Comparison of ENCODE assay signal across 18 cellular contexts in genomic region chr15:61613729-61614128, GRCh38.
DNase-seq lines count a peak whose midpoint lies in the region; TF ChIP-seq lines count a peak whose summit lies in the region.
"Had no signal": no experiment of that assay in that cellular context is flagged by ENCODE, and none has a peak within 500 bp of the region (broad histone marks: within the 10 kb centered on the region; RNA-seq: fewer than 3 reads in every experiment).

No MANE protein-coding gene starts in this region.

- intact Hi-C loops in mammary epithelial cell (cut with micrococcal nuclease) = no loop called here
- intact Hi-C loops in activated naive CD4-positive, alpha-beta T cell treated with anti-CD3 and anti-CD28 coated beads for 36 hours (cut with micrococcal nuclease) = no loop called here

- no peak overlapping the region for H3K27ac ChIP-seq in mammary epithelial cell (ENCODE audit: insufficient read depth, low read depth, low read length)

- H3K4me3 Mint-ChIP-seq in activated naive CD4-positive, alpha-beta T cell treated with anti-CD3 and anti-CD28 coated beads for 36 hours = no peak overlapping the region
- H3K4me3 Mint-ChIP-seq: CD14-positive monocyte had no signal

- H4K20me1 ChIP-seq in mammary epithelial cell (ENCODE audit: insufficient read depth, low read length) = no peaks in the 10 kb centered on the region

- H3K9me3 Mint-ChIP-seq in activated naive CD4-positive, alpha-beta T cell treated with anti-CD3 and anti-CD28 coated beads for 36 hours = peaks cover 25% of the 10 kb centered on the region

- TF ChIP-seq CTCF in mammary epithelial cell (conservative IDR thresholded peaks at IDR 0.05 in 1 of 2, IDR thresholded peaks at IDR 0.05 in 1 of 2; ENCODE audit: extremely low read depth in 1 of 2, insufficient read depth in 1 of 2, low read depth in 1 of 2, low read length in 2 of 2) = no peak

- no peaks in the 10 kb centered on the region for H3K4me1 Mint-ChIP-seq in activated naive CD4-positive, alpha-beta T cell treated with anti-CD3 and anti-CD28 coated beads for 36 hours (ENCODE audit: low read depth)
- H3K4me1 Mint-ChIP-seq: CD14-positive monocyte had no signal

- H3K27ac Mint-ChIP-seq in activated naive CD4-positive, alpha-beta T cell treated with anti-CD3 and anti-CD28 coated beads for 36 hours = no peak overlapping the region
- H3K27ac Mint-ChIP-seq: CD14-positive monocyte had no signal

- in situ Hi-C loops in mammary epithelial cell (cut with MboI; ENCODE audit: low sequenced_read_pairs in 2 of 2) = loop anchor here in 1 of 2 donors (25.0 kb wide), 1 partner anchor 451 kb away; no protein-coding TSS in a partner anchor

- dilution Hi-C loops in mammary epithelial cell (cut with HindIII; ENCODE audit: low sequenced_read_pairs) = no loop called here

- no peaks in the 10 kb centered on the region for H3K36me3 ChIP-seq in mammary epithelial cell (ENCODE audit: insufficient read depth, low read length)

- H3K4me3 ChIP-seq in mammary epithelial cell (replicated peaks in 1 of 3; ENCODE audit: insufficient read depth in 1 of 3, low read depth in 2 of 3, low read length in 3 of 3) = no peak overlapping the region
- H3K4me3 ChIP-seq: GM12878 had no signal

- H3K79me2 ChIP-seq in mammary epithelial cell (ENCODE audit: insufficient read depth, low read length) = no peaks in the 10 kb centered on the region

- no peak overlapping the region for H2AFZ ChIP-seq in mammary epithelial cell (ENCODE audit: low read depth, low read length)

- H3K36me3 Mint-ChIP-seq in activated naive CD4-positive, alpha-beta T cell treated with anti-CD3 and anti-CD28 coated beads for 36 hours (ENCODE audit: low read depth) = no peaks in the 10 kb centered on the region
- H3K36me3 Mint-ChIP-seq: CD14-positive monocyte had no signal

- no peaks in the 10 kb centered on the region for H3K4me1 ChIP-seq in mammary epithelial cell (ENCODE audit: insufficient read depth, low read length)

- no TSS peak for BruUV-seq in mammary epithelial cell (replicated peaks; lab: Mats Ljungman, UMichigan)

- H3K4me2 ChIP-seq in mammary epithelial cell (ENCODE audit: insufficient read depth, low read depth, low read length) = no peak overlapping the region
- H3K4me2 ChIP-seq: SK-N-SH had no signal

- H3K27me3 Mint-ChIP-seq in activated naive CD4-positive, alpha-beta T cell treated with anti-CD3 and anti-CD28 coated beads for 36 hours (ENCODE audit: low read depth) = peaks cover 19% of the 10 kb centered on the region

- CTCF ChIA-PET in mammary epithelial cell (lab: Charles Lee; ENCODE audit: low non-redundant PET) = no interaction called here
- CTCF ChIA-PET in activated naive CD4-positive, alpha-beta T cell treated with anti-CD3 and anti-CD28 coated beads for 36 hours (lab: Charles Lee) = no interaction called here

- H3K9ac ChIP-seq in mammary epithelial cell (ENCODE audit: insufficient read depth, low read length) = no peak overlapping the region
- H3K9ac ChIP-seq: SK-N-SH had no signal

- no peaks in the 10 kb centered on the region for H3K9me3 ChIP-seq in mammary epithelial cell (replicated peaks; ENCODE audit: insufficient read depth, low read length)

- H3K27me3 ChIP-seq in mammary epithelial cell (ENCODE audit: insufficient read depth, low read length) = no peaks in the 10 kb centered on the region

- DNase-seq in RPMI7951 (ENCODE audit: low read depth) (peak; percentile 41), mammary epithelial cell (peak; percentile 31), foreskin melanocyte (peak; percentile 56), DMS114 treated with DMSO at 0.1 percent for 48 hours (lab: John Stamatoyannopoulos, UW; ENCODE audit: unreplicated experiment) (no peak), NCI-H748 (lab: John Stamatoyannopoulos, UW; ENCODE audit: unreplicated experiment) (no peak)
- no peak for DNase-seq in activated effector memory CD4-positive, alpha-beta T cell treated with anti-CD3 and anti-CD28 coated beads, Interleukin-2, amount 50 U/mL, for 16 hours
- no peak for DNase-seq in activated naive CD4-positive, alpha-beta T cell treated with anti-CD3 and anti-CD28 coated beads for 36 hours
- DNase-seq: DMS 273 treated with DMSO at 0.1 percent for 48 hours, KBM-7, NCI-H1105 treated with DMSO at 0.1 percent for 48 hours, NCI-H1694 treated with DMSO at 0.1 percent for 48 hours, NCI-H510A, NCI-H774, RPMI8226, SHP77 treated with DMSO at 0.1 percent for 48 hours, SK-N-SH had no signal

Comparison
In these comparisons a context has a peak if more than half of its experiments do, and no peak if none do; other contexts are left out.
1. DNase-seq: peak in RPMI7951 (single experiment), mammary epithelial cell (single experiment) and foreskin melanocyte (single experiment); none in DMS114 treated with DMSO at 0.1 percent for 48 hours (single experiment), activated effector memory CD4-positive, alpha-beta T cell treated with anti-CD3 and anti-CD28 coated beads, Interleukin-2, amount 50 U/mL, for 16 hours (single experiment), activated naive CD4-positive, alpha-beta T cell treated with anti-CD3 and anti-CD28 coated beads for 36 hours (single experiment) and NCI-H748 (single experiment).